14 cellular contexts compared by ENCODE assay signal in genomic region chr7:1855396-1856160, GRCh38.
DNase-seq lines count a peak whose midpoint lies in the region; TF ChIP-seq lines count a peak whose summit lies in the region.
"Had no signal": no experiment of that assay in that cellular context is flagged by ENCODE, and none has a peak within 500 bp of the region (broad histone marks: within the 10 kb centered on the region; RNA-seq: fewer than 3 reads in every experiment).

No MANE protein-coding gene starts in this region.

- H3K79me1 ChIP-seq in neuronal stem cell (ENCODE audit: low read depth, low read length), result peaks cover 13% of the 10 kb centered on the region

- no peak overlapping the region for H2AFZ ChIP-seq in neuronal stem cell (ENCODE audit: low read length)

- no peak overlapping the region for H2BK5ac ChIP-seq in neuronal stem cell (ENCODE audit: low read length)

- no peak overlapping the region for H2BK120ac ChIP-seq in neuronal stem cell (ENCODE audit: low read depth, low read length)

- H3K27me3 ChIP-seq in BLaER1 treated with 17β-estradiol and CSF1 and Interleukin-3, amounts not matched to agents 10 nM and 100 nM, result peaks cover 14 to 47% (median 18%) of the 10 kb centered on the region in 11 experiments
- H3K27me3 ChIP-seq in cardiac muscle cell (no peaks in the 10 kb centered on the region), neuronal stem cell (ENCODE audit: control insufficient read depth in 3 of 3, insufficient read depth in 3 of 3, low read depth in 1 of 3, low read length in 3 of 3) (no peaks in the 10 kb centered on the region)

- POLR2A ChIA-PET in HEK293 (lab: Yijun Ruan, JAX), result no interaction called here

- CTCF ChIA-PET in HEK293 (lab: Yijun Ruan, JAX), result no interaction called here

- H3K18ac ChIP-seq in neuronal stem cell (ENCODE audit: low read length), result peak overlapping the region; percentile 76

- no peak overlapping the region for H3K14ac ChIP-seq in neuronal stem cell (ENCODE audit: low read length)

- no peak overlapping the region for H2BK15ac ChIP-seq in neuronal stem cell (ENCODE audit: low read length)

- peak overlapping the region; percentile 42 for H2AK5ac ChIP-seq in neuronal stem cell (ENCODE audit: low read depth, low read length)

- H4K91ac ChIP-seq in neuronal stem cell (ENCODE audit: low read depth, low read length, poor library complexity), result no peak overlapping the region

- H3K36me3 Mint-ChIP-seq in activated T-helper 2 cell treated with anti-CD3 and anti-CD28 coated beads, Interferon-gamma antibody, Interleukin-2, Interleukin-4, amounts not matched to agents 10 μg/mL and 5 μg/mL and 100 μg/mL, durations not matched to agents 14 hours and 24 hours and 36 hours (ENCODE audit: low read depth), result peaks cover 3% of the 10 kb centered on the region

- no peak overlapping the region for H4K8ac ChIP-seq in neuronal stem cell (ENCODE audit: low read depth, low read length)

- no peak overlapping the region for H3K4me3 ChIP-seq in BLaER1 treated with 17β-estradiol and CSF1 and Interleukin-3, amounts not matched to agents 10 nM and 100 nM
- H3K4me3 ChIP-seq in HEK293 (ENCODE audit: low read depth, low read length) (no peak overlapping the region), cardiac muscle cell (no peak overlapping the region), neuronal stem cell (ENCODE audit: low read length in 2 of 2) (no peak overlapping the region)

- peak overlapping the region in 2 of 11 experiments; percentile 4 to 66; a peak in 1 of 22 replicates for H3K27ac ChIP-seq in BLaER1 treated with 17β-estradiol and CSF1 and Interleukin-3, amounts not matched to agents 10 nM and 100 nM
- H3K27ac ChIP-seq in HEK293 (ENCODE audit: extremely low read depth, low read depth, low read length), result no peak overlapping the region
- H3K27ac ChIP-seq in cardiac muscle cell, result peak overlapping the region; percentile 57
- H3K27ac ChIP-seq in neuronal stem cell (replicated peaks; ENCODE audit: low read length), result no peak overlapping the region

- peak overlapping the region; percentile 85 for H3K23ac ChIP-seq in neuronal stem cell (ENCODE audit: low read depth, low read length, poor library complexity)

- H3K27ac Mint-ChIP-seq in activated T-helper 2 cell treated with anti-CD3 and anti-CD28 coated beads, Interferon-gamma antibody, Interleukin-2, Interleukin-4, amounts not matched to agents 10 μg/mL and 5 μg/mL and 100 μg/mL, durations not matched to agents 14 hours and 24 hours and 36 hours, result no peak overlapping the region
- H3K27ac Mint-ChIP-seq: B cell had no signal

- peaks cover 22 to 96% (median 80%) of the 10 kb centered on the region in 10 experiments for H3K4me1 ChIP-seq in BLaER1 treated with 17β-estradiol and CSF1 and Interleukin-3, amounts not matched to agents 10 nM and 100 nM
- H3K4me1 ChIP-seq in HEK293 (ENCODE audit: control insufficient read depth, insufficient read depth, low read length) (no peaks in the 10 kb centered on the region), cardiac muscle cell (ENCODE audit: low read depth) (peaks cover 27% of the 10 kb centered on the region), neuronal stem cell (ENCODE audit: control insufficient read depth in 2 of 2, insufficient read depth in 1 of 2, low read depth in 1 of 2, low read length in 2 of 2) (no peaks in the 10 kb centered on the region)

- no peak overlapping the region for H3K4me3 Mint-ChIP-seq in activated T-helper 2 cell treated with anti-CD3 and anti-CD28 coated beads, Interferon-gamma antibody, Interleukin-2, Interleukin-4, amounts not matched to agents 10 μg/mL and 5 μg/mL and 100 μg/mL, durations not matched to agents 14 hours and 24 hours and 36 hours (ENCODE audit: low read depth)
- H3K4me3 Mint-ChIP-seq: B cell had no signal

- TF ChIP-seq CTCF in HEK293 (tag by site-specific recombination; IDR thresholded peaks at IDR 0.05), result no peak
- no peak for TF ChIP-seq CTCF in cardiac muscle cell (IDR thresholded peaks at IDR 0.05; ENCODE audit: low read depth, low read length)

- peaks cover 100% of the 10 kb centered on the region in 11 experiments for H4K20me1 ChIP-seq in BLaER1 treated with 17β-estradiol and CSF1 and Interleukin-3, amounts not matched to agents 10 nM and 100 nM

- peak overlapping the region in 2 of 11 experiments; percentile 36 to 38; a peak in 4 of 22 replicates for H3K9ac ChIP-seq in BLaER1 treated with 17β-estradiol and CSF1 and Interleukin-3, amounts not matched to agents 10 nM and 100 nM
- H3K9ac ChIP-seq in neuronal stem cell (ENCODE audit: low read depth, low read length, poor library complexity), result no peak overlapping the region

- no peak overlapping the region for H2BK12ac ChIP-seq in neuronal stem cell (ENCODE audit: low read length)

- no peak overlapping the region for H3K4ac ChIP-seq in neuronal stem cell (ENCODE audit: low read length)

- DNase-seq in cardiac muscle cell (ENCODE audit: low read depth in 1 of 2, low spot score in 1 of 2) (no peak), neuronal stem cell (ENCODE audit: low spot score) (no peak), HuH-7 (ENCODE audit: low spot score) (no peak), amniotic stem cell (lab: John Stamatoyannopoulos, UW) (no peak)
- no peak for DNase-seq in activated T-helper 2 cell treated with anti-CD3 and anti-CD28 coated beads, Interferon-gamma antibody, Interleukin-2, Interleukin-4, amounts not matched to agents 10 μg/mL and 5 μg/mL and 100 μg/mL, durations not matched to agents 14 hours and 24 hours and 36 hours (ENCODE audit: low spot score)
- no peak for DNase-seq in stimulated activated naive CD4-positive, alpha-beta T cell treated with Interleukin-2 at 50 U/mL for 16 hours (lab: John Stamatoyannopoulos, UW)
- DNase-seq: activated CD8-positive, alpha-beta memory T cell treated with anti-CD3 and anti-CD28 coated beads, Interleukin-2, amount 50 U/mL, for 48 hours; anterior cingulate cortex; dermis blood vessel endothelial cell; MM.1S; stimulated activated CD4-positive, alpha-beta T cell treated with anti-CD3 and anti-CD28 coated beads, Interleukin-12 subunit alpha, Interleukin-12 subunit beta, amount 100 ng/mL, for 4 hours had no signal

- H3K36me3 ChIP-seq in BLaER1 treated with 17β-estradiol and CSF1 and Interleukin-3, amounts not matched to agents 10 nM and 100 nM, result peaks cover 0 to 26% (median 0%) of the 10 kb centered on the region in 11 experiments; a peak in 5 of 22 replicates
- H3K36me3 ChIP-seq in HEK293 (ENCODE audit: control insufficient read depth in 2 of 2, insufficient read depth in 1 of 2, low read length in 2 of 2), result no peaks in the 10 kb centered on the region
- no peaks in the 10 kb centered on the region for H3K36me3 ChIP-seq in cardiac muscle cell
- H3K36me3 ChIP-seq in neuronal stem cell (replicated peaks in 1 of 2; ENCODE audit: control insufficient read depth in 2 of 2, insufficient read depth in 2 of 2, low read length in 2 of 2), result no peaks in the 10 kb centered on the region

- intact Hi-C loops in activated T-helper 2 cell treated with anti-CD3 and anti-CD28 coated beads, Interferon-gamma antibody, Interleukin-2, Interleukin-4, amounts not matched to agents 10 μg/mL and 5 μg/mL and 100 μg/mL, durations not matched to agents 14 hours and 24 hours and 36 hours (cut with micrococcal nuclease), result no loop called here

- peaks cover 13% of the 10 kb centered on the region for H3K4me1 Mint-ChIP-seq in activated T-helper 2 cell treated with anti-CD3 and anti-CD28 coated beads, Interferon-gamma antibody, Interleukin-2, Interleukin-4, amounts not matched to agents 10 μg/mL and 5 μg/mL and 100 μg/mL, durations not matched to agents 14 hours and 24 hours and 36 hours (ENCODE audit: low read depth)
- H3K4me1 Mint-ChIP-seq: B cell had no signal

- H3K4me2 ChIP-seq in BLaER1 treated with 17β-estradiol and CSF1 and Interleukin-3, amounts not matched to agents 10 nM and 100 nM, result peak overlapping the region; percentile 64 to 96 (median 93)
- no peak overlapping the region for H3K4me2 ChIP-seq in neuronal stem cell (ENCODE audit: insufficient read depth, low read length, poor library complexity, severe bottlenecking)

- no peaks in the 10 kb centered on the region for H3K9me3 Mint-ChIP-seq in activated T-helper 2 cell treated with anti-CD3 and anti-CD28 coated beads, Interferon-gamma antibody, Interleukin-2, Interleukin-4, amounts not matched to agents 10 μg/mL and 5 μg/mL and 100 μg/mL, durations not matched to agents 14 hours and 24 hours and 36 hours

- H3K9me3 ChIP-seq in BLaER1 treated with 17β-estradiol and CSF1 and Interleukin-3, amounts not matched to agents 10 nM and 100 nM (replicated peaks in 1 of 11), result peaks cover 0 to 13% (median 0%) of the 10 kb centered on the region in 11 experiments; a peak in 6 of 22 replicates
- no peaks in the 10 kb centered on the region for H3K9me3 ChIP-seq in HEK293 (ENCODE audit: control insufficient read depth, insufficient read depth, low read depth, low read length)
- H3K9me3 ChIP-seq in cardiac muscle cell (ENCODE audit: low read depth), result no peaks in the 10 kb centered on the region
- H3K9me3 ChIP-seq in neuronal stem cell (replicated peaks in 1 of 2; ENCODE audit: control insufficient read depth in 2 of 2, insufficient read depth in 1 of 2, low read depth in 1 of 2, low read length in 2 of 2), result peaks cover 0 to 3% of the 10 kb centered on the region in 2 donors

- H3K27me3 Mint-ChIP-seq in activated T-helper 2 cell treated with anti-CD3 and anti-CD28 coated beads, Interferon-gamma antibody, Interleukin-2, Interleukin-4, amounts not matched to agents 10 μg/mL and 5 μg/mL and 100 μg/mL, durations not matched to agents 14 hours and 24 hours and 36 hours (ENCODE audit: low read depth), result no peaks in the 10 kb centered on the region
- H3K27me3 Mint-ChIP-seq: B cell had no signal

- no CpG with 5 or more reads among the region's 25 CpGs for WGBS in neuronal stem cell (ENCODE audit: extremely low coverage in 2 of 2, insufficient read length in 2 of 2, insufficient replicate concordance in 1 of 2), 2 donors

TF ChIP-seq in HEK293, 187 proteins besides CTCF, POLR2A, EP300 and RAD21:
- peak; percentile 93 for TF ChIP-seq ZNF707 (tag by site-specific recombination; IDR thresholded peaks at IDR 0.05)
- peak; percentile 62; the same call in 1 of the 2 replicates for TF ChIP-seq KLF8 (tag by site-specific recombination; IDR thresholded peaks at IDR 0.05)
- no peak for TF ChIP-seq ATF2 (tag by site-specific recombination; IDR thresholded peaks at IDR 0.05; ENCODE audit: low read depth)
- TF ChIP-seq KLF1 (tag by site-specific recombination; IDR thresholded peaks at IDR 0.05), result peak; percentile 95
